ENCODE assay signal across 8 cellular contexts in the genomic region with DNA sequence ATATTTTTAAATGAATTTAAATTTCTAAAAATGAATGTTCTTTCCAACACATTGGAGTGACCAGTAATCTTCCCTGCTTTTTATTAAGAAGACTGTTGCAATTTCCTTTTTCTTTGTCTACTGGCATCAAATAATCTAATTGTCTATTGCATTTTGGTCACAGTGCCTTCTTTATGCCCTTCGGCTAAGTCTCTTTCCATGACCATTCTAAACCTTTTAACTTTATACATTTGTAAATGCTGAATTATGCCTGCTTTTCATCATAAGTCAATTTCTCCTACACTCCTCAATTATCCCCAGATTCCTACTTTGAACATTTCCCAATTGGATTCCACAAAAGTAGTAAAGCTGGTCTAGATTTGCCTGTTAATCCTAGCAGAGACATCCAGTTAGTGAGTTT.
"Had no signal": no experiment of that assay in that cellular context is flagged by ENCODE, and none has a peak within 500 bp of the region (broad histone marks: within the 10 kb centered on the region; RNA-seq: fewer than 3 reads in every experiment).

No MANE protein-coding gene starts in this region.

- H3K36me3 ChIP-seq: HAP-1 had no signal

- H3K4me3 Mint-ChIP-seq: H9, HFFc6 had no signal

- H3K4me3 ChIP-seq: GM23248, HAP-1 had no signal

- DNase-seq: GM23248, GOT3, H7, H9, HCEC 1CT, HFFc6 had no signal

- H2AFZ ChIP-seq: GM23248 had no signal

- H3K4me1 ChIP-seq: HAP-1 had no signal

- H3K9ac ChIP-seq: GM23248 had no signal

- H3K27ac Mint-ChIP-seq: H9, HFFc6 had no signal

- H3K9me3 ChIP-seq: HAP-1 had no signal

- ATAC-seq: HCT116 had no signal

- H3K27ac ChIP-seq: GM23248 had no signal
